ENCODE assay signal across 22 cellular contexts in genomic region chr5:147712583-147712982, GRCh38.
"Had no signal": no experiment of that assay in that cellular context is flagged by ENCODE, and none has a peak within 500 bp of the region (broad histone marks: within the 10 kb centered on the region; RNA-seq: fewer than 3 reads in every experiment).

No MANE protein-coding gene starts in this region.

- H3K27me3 Mint-ChIP-seq: memory B cell had no signal

- H3K27me3 ChIP-seq: dorsolateral prefrontal cortex, heart left ventricle, tibial artery had no signal

- ATAC-seq: activated CD8-positive, alpha-beta T cell treated with anti-CD3 and anti-CD28 coated beads, Interleukin-2, amount 10 ng/mL, durations not matched to agents 7 days and 5 days; activated naive CD4-positive, alpha-beta T cell treated with anti-CD3 and anti-CD28 coated beads, Interleukin-2, amount 50 U/mL, for 72 hours; heart left ventricle; left ventricle myocardium superior; psoas muscle; right cardiac atrium had no signal

- H3K27ac ChIP-seq: heart left ventricle, psoas muscle, tibial artery had no signal

- H3K9me3 Mint-ChIP-seq: activated naive CD4-positive, alpha-beta T cell treated with anti-CD3 and anti-CD28 coated beads, Interleukin-2, amount 50 U/mL, for 72 hours; memory B cell; naive B cell had no signal

- H3K27ac Mint-ChIP-seq: activated CD8-positive, alpha-beta T cell treated with anti-CD3 and anti-CD28 coated beads, Interleukin-2, amount 10 ng/mL, durations not matched to agents 7 days and 5 days; activated naive CD4-positive, alpha-beta T cell treated with anti-CD3 and anti-CD28 coated beads, Interleukin-2, amount 50 U/mL, for 72 hours; memory B cell had no signal

- H3K4me3 ChIP-seq: heart left ventricle, mucosa of descending colon, psoas muscle, tibial artery had no signal

- H3K36me3 Mint-ChIP-seq: activated naive CD4-positive, alpha-beta T cell treated with anti-CD3 and anti-CD28 coated beads, Interleukin-2, amount 50 U/mL, for 72 hours; memory B cell; naive B cell had no signal

- H3K36me3 ChIP-seq: heart left ventricle, tibial artery had no signal

- H3K9me3 ChIP-seq: heart left ventricle, mucosa of descending colon, psoas muscle, tibial artery had no signal

- H3K4me3 Mint-ChIP-seq: activated CD8-positive, alpha-beta T cell treated with anti-CD3 and anti-CD28 coated beads, Interleukin-2, amount 10 ng/mL, durations not matched to agents 7 days and 5 days; memory B cell had no signal

- H3K4me1 Mint-ChIP-seq: memory B cell had no signal

- DNase-seq: activated CD4-positive, alpha-beta T cell treated with anti-CD3 and anti-CD28 coated beads for 48 hours; activated CD4-positive, CD25-positive, alpha-beta regulatory T cell; activated CD8-positive, alpha-beta memory T cell treated with anti-CD3 and anti-CD28 coated beads, Interleukin-2, amount 50 U/mL, for 4 hours; activated CD8-positive, alpha-beta T cell treated with anti-CD3 and anti-CD28 coated beads, Interleukin-2, amount 10 ng/mL, durations not matched to agents 7 days and 5 days; activated effector memory CD4-positive, alpha-beta T cell treated with anti-CD3 and anti-CD28 coated beads, Interleukin-2, amount 50 U/mL, for 16 hours; activated T-cell treated with anti-CD3 and anti-CD28 coated beads, Interleukin-2, amount 50 U/mL, for 48 hours; amniotic stem cell; dorsolateral prefrontal cortex; heart left ventricle; left ventricle myocardium superior; naive B cell; psoas muscle; right cardiac atrium; stimulated activated CD4-positive, alpha-beta T cell treated with anti-CD3 and anti-CD28 coated beads, Interleukin-2, amount 100 ng/mL, for 24 hours; stimulated activated naive CD4-positive, alpha-beta T cell treated with Interleukin-2 at 50 U/mL for 16 hours; T1000; tibial artery had no signal

- FAIRE-seq: frontal cortex, urothelium cell line had no signal

- H3K4me1 ChIP-seq: heart left ventricle, psoas muscle, tibial artery had no signal
